8 cellular contexts compared by ENCODE assay signal in the genomic region with DNA sequence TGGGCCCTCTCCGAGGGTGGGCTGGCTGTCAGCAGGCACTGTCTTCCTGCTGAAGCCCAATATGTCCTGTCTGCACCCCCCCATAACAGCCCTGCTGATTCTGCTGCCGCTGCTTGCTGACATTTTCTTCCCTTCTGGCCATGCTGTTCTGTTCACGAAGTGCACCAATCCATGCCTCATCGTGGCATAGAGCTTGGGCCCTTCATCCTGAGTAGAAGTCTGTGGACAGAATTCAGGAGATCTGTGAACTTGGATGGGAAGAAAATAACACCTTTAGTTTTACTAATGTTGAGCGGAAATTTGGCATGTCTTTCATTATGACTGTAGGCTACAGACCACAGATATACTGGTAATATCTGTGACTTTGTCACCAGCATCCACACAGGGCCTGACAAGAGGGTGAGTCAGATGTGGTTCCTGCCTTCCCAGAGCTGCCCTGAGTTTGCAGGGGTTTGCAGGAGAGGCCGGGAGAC. TPM values are rescaled to one million over a fixed set of nuclear protein-coding genes. Genes with fewer than 3 reads are reported as not detected.
DNase-seq lines count a peak whose midpoint lies in the region; ATAC-seq and TF ChIP-seq lines count a peak whose summit lies in the region.

No MANE protein-coding gene starts in this region.

- POLR2A ChIA-PET in activated CD4-positive, alpha-beta memory T cell treated with anti-CD3 and anti-CD28 coated beads, Interleukin-2, amount 10 ng/mL, durations not matched to agents 7 days and 5 days (lab: Charles Lee): no interaction called here

- DNase-seq in activated naive CD4-positive, alpha-beta T cell treated with Interleukin-2 at 50 U/mL for 16 hours: peak; percentile 18
- DNase-seq in activated naive CD4-positive, alpha-beta T cell treated with anti-CD3 and anti-CD28 coated beads, Interleukin-2, amount 50 U/mL, for 16 hours: no peak
- DNase-seq in HFFc6 (peak; percentile 38), esophagus squamous epithelium (lab: John Stamatoyannopoulos, UW) (no peak), SHP77 (lab: John Stamatoyannopoulos, UW) (no peak)
- DNase-seq in activated CD4-positive, alpha-beta memory T cell treated with anti-CD3 and anti-CD28 coated beads, Interleukin-2, amount 10 ng/mL, durations not matched to agents 7 days and 5 days: peak; percentile 61
- DNase-seq in stimulated activated naive B cell treated with anti-CD40 and anti-IgM and Interleukin-4, amounts not matched to agents 10 μg/mL and 1 μg/mL and 100 μg/mL, for 72 hours: no peak

- H3K4me1 Mint-ChIP-seq in HFFc6 (ENCODE audit: low read depth): peaks cover 7% of the 10 kb centered on the region; the same call in 1 of the 2 replicates
- H3K4me1 Mint-ChIP-seq in activated CD4-positive, alpha-beta memory T cell treated with anti-CD3 and anti-CD28 coated beads, Interleukin-2, amount 10 ng/mL, durations not matched to agents 7 days and 5 days: peaks cover 31% of the 10 kb centered on the region
- peaks cover 12 to 22% of the 10 kb centered on the region in 2 donors for H3K4me1 Mint-ChIP-seq in stimulated activated naive B cell treated with anti-CD40 and anti-IgM and Interleukin-4, amounts not matched to agents 10 μg/mL and 1 μg/mL and 100 μg/mL, for 72 hours

- peaks cover 0 to 2% (median 0%) of the 10 kb centered on the region in 3 donors for H3K4me1 ChIP-seq in esophagus squamous epithelium

- H3K9me3 ChIP-seq in esophagus squamous epithelium: no peaks in the 10 kb centered on the region

- no peak for TF ChIP-seq CTCF in HFFc6 (IDR thresholded peaks at IDR 0.05)
- no peak for TF ChIP-seq CTCF in esophagus squamous epithelium (IDR thresholded peaks at IDR 0.05)

- WGBS in esophagus squamous epithelium, 2 donors: 33 to 90% methylated on average over 1 to 6 of the region's 6 CpGs

- H3K4me3 Mint-ChIP-seq in HFFc6: no peak overlapping the region
- peak overlapping the region; percentile 28 for H3K4me3 Mint-ChIP-seq in activated CD4-positive, alpha-beta memory T cell treated with anti-CD3 and anti-CD28 coated beads, Interleukin-2, amount 10 ng/mL, durations not matched to agents 7 days and 5 days
- no peak overlapping the region for H3K4me3 Mint-ChIP-seq in stimulated activated naive B cell treated with anti-CD40 and anti-IgM and Interleukin-4, amounts not matched to agents 10 μg/mL and 1 μg/mL and 100 μg/mL, for 72 hours

- H3K36me3 Mint-ChIP-seq in HFFc6 (ENCODE audit: low read depth): no peaks in the 10 kb centered on the region
- H3K36me3 Mint-ChIP-seq in activated CD4-positive, alpha-beta memory T cell treated with anti-CD3 and anti-CD28 coated beads, Interleukin-2, amount 10 ng/mL, durations not matched to agents 7 days and 5 days (ENCODE audit: low read depth): no peaks in the 10 kb centered on the region
- H3K36me3 Mint-ChIP-seq in stimulated activated naive B cell treated with anti-CD40 and anti-IgM and Interleukin-4, amounts not matched to agents 10 μg/mL and 1 μg/mL and 100 μg/mL, for 72 hours: no peaks in the 10 kb centered on the region

- intact Hi-C loops in esophagus squamous epithelium (cut with DNase I): loop anchor here (10.0 kb wide), 1 partner anchor 150 kb away; no protein-coding TSS in a partner anchor

- TF ChIP-seq POLR2A in esophagus squamous epithelium (IDR thresholded peaks at IDR 0.05): no peak

- no peaks in the 10 kb centered on the region for H3K27me3 ChIP-seq in esophagus squamous epithelium

- no peak overlapping the region for H3K4me3 ChIP-seq in esophagus squamous epithelium

- ATAC-seq in stimulated activated naive B cell treated with anti-CD40 and anti-IgM and Interleukin-4, amounts not matched to agents 10 μg/mL and 1 μg/mL and 100 μg/mL, for 72 hours (replicated peaks): peak; percentile 69 to 84
- no peak for ATAC-seq in HG03159 (IDR thresholded peaks at IDR 0.05; ENCODE audit: unreplicated experiment)

- no peaks in the 10 kb centered on the region for H3K36me3 ChIP-seq in esophagus squamous epithelium

- CTCF ChIA-PET in activated CD4-positive, alpha-beta memory T cell treated with anti-CD3 and anti-CD28 coated beads, Interleukin-2, amount 10 ng/mL, durations not matched to agents 7 days and 5 days (lab: Charles Lee): no interaction called here

- H3K27me3 Mint-ChIP-seq in HFFc6 (ENCODE audit: insufficient read depth): peaks cover 6% of the 10 kb centered on the region
- no peaks in the 10 kb centered on the region for H3K27me3 Mint-ChIP-seq in activated CD4-positive, alpha-beta memory T cell treated with anti-CD3 and anti-CD28 coated beads, Interleukin-2, amount 10 ng/mL, durations not matched to agents 7 days and 5 days
- peaks cover 4 to 6% of the 10 kb centered on the region in 2 donors for H3K27me3 Mint-ChIP-seq in stimulated activated naive B cell treated with anti-CD40 and anti-IgM and Interleukin-4, amounts not matched to agents 10 μg/mL and 1 μg/mL and 100 μg/mL, for 72 hours

- H3K9me3 Mint-ChIP-seq in HFFc6: peaks cover 3% of the 10 kb centered on the region; the same call in 1 of the 2 replicates
- peaks cover 3% of the 10 kb centered on the region for H3K9me3 Mint-ChIP-seq in activated CD4-positive, alpha-beta memory T cell treated with anti-CD3 and anti-CD28 coated beads, Interleukin-2, amount 10 ng/mL, durations not matched to agents 7 days and 5 days
- H3K9me3 Mint-ChIP-seq in stimulated activated naive B cell treated with anti-CD40 and anti-IgM and Interleukin-4, amounts not matched to agents 10 μg/mL and 1 μg/mL and 100 μg/mL, for 72 hours: no peaks in the 10 kb centered on the region

- H3K27ac Mint-ChIP-seq in HFFc6: no peak overlapping the region
- H3K27ac Mint-ChIP-seq in activated CD4-positive, alpha-beta memory T cell treated with anti-CD3 and anti-CD28 coated beads, Interleukin-2, amount 10 ng/mL, durations not matched to agents 7 days and 5 days: peak overlapping the region; percentile 92
- H3K27ac Mint-ChIP-seq in stimulated activated naive B cell treated with anti-CD40 and anti-IgM and Interleukin-4, amounts not matched to agents 10 μg/mL and 1 μg/mL and 100 μg/mL, for 72 hours: no peak overlapping the region

- no peak overlapping the region for H3K27ac ChIP-seq in esophagus squamous epithelium

RNA-seq across cellular contexts. Expression of gene KIAA0930, which starts 14.1 kb away (rescaled TPM):
- total RNA-seq in HFFc6 (2021; fragmentation: NEBNext Ultra II Directional; extraction: Animal tissue kit (Norgen Biotek cat#: 25700)): 10 to 100 TPM; 53.9 to 70.1 (median 57.8) TPM
- total RNA-seq in activated CD4-positive, alpha-beta memory T cell treated with anti-CD3 and anti-CD28 coated beads, Interleukin-2, amount 10 ng/mL, durations not matched to agents 7 days and 5 days: 10 to 100 TPM; 22.2 to 30.0 TPM
- 10 to 100 TPM; 33.1 to 40.2 (median 38.1) TPM for total RNA-seq in esophagus squamous epithelium

RNA-seq across cellular contexts. Expression of gene UPK3A, which starts 29.9 kb away (rescaled TPM):
- not detected for total RNA-seq in HFFc6 (2021; fragmentation: NEBNext Ultra II Directional; extraction: Animal tissue kit (Norgen Biotek cat#: 25700))
- total RNA-seq in activated CD4-positive, alpha-beta memory T cell treated with anti-CD3 and anti-CD28 coated beads, Interleukin-2, amount 10 ng/mL, durations not matched to agents 7 days and 5 days: not detected
- total RNA-seq in esophagus squamous epithelium: not detected

RNA-seq across cellular contexts. Expression of gene FAM118A, which starts 54.9 kb away (rescaled TPM):
- 10 to 100 TPM in 4 of 6 experiments, 1 to 10 TPM in 2; 8.6 to 13.2 (median 10.7) TPM for total RNA-seq in HFFc6 (2021; fragmentation: NEBNext Ultra II Directional; extraction: Animal tissue kit (Norgen Biotek cat#: 25700))
- 10 to 100 TPM; 73.9 to 74.7 TPM for total RNA-seq in activated CD4-positive, alpha-beta memory T cell treated with anti-CD3 and anti-CD28 coated beads, Interleukin-2, amount 10 ng/mL, durations not matched to agents 7 days and 5 days
- total RNA-seq in esophagus squamous epithelium: 10 to 100 TPM; 12.5 to 95.4 (median 18.8) TPM

Comparison
In these comparisons a context has a peak if more than half of its experiments do, and no peak if none do; other contexts are left out.
1. DNase-seq: peak in activated naive CD4-positive, alpha-beta T cell treated with Interleukin-2 at 50 U/mL for 16 hours (single experiment), HFFc6 (single experiment) and activated CD4-positive, alpha-beta memory T cell treated with anti-CD3 and anti-CD28 coated beads, Interleukin-2, amount 10 ng/mL, durations not matched to agents 7 days and 5 days (single experiment); none in activated naive CD4-positive, alpha-beta T cell treated with anti-CD3 and anti-CD28 coated beads, Interleukin-2, amount 50 U/mL, for 16 hours (single experiment), stimulated activated naive B cell treated with anti-CD40 and anti-IgM and Interleukin-4, amounts not matched to agents 10 μg/mL and 1 μg/mL and 100 μg/mL, for 72 hours (single experiment), esophagus squamous epithelium (single experiment) and SHP77 (0 of 2).